22 cellular contexts compared by ENCODE assay signal in genomic region chr22:45340323-45340722, GRCh38. TPM values are rescaled to one million over a fixed set of nuclear protein-coding genes. Genes with fewer than 3 reads are reported as not detected.
"Had no signal": no experiment of that assay in that cellular context is flagged by ENCODE, and none has a peak within 500 bp of the region (broad histone marks: within the 10 kb centered on the region; RNA-seq: fewer than 3 reads in every experiment).

No MANE protein-coding gene starts in this region.

- H3K9me3 Mint-ChIP-seq: activated T-helper 1 cell treated with anti-CD3 and anti-CD28 coated beads, Interleukin-12 subunit alpha, Interleukin-12 subunit beta, Interleukin-2, Interleukin-4 antibody, amounts not matched to agents 30 ng/mL and 10 ng/mL and 1 ng/mL, durations not matched to agents 14 hours and 24 hours and 36 hours; immature natural killer cell; mesothelial cell of epicardium; natural killer cell treated with Interleukin-12 subunit alpha and Interleukin-12 subunit beta and Interleukin-15 and Interleukin-18, amount 100 ng/mL, for 72 hours; stimulated activated memory B cell treated with anti-CD40 and anti-IgM and Interleukin-4, amounts not matched to agents 10 μg/mL and 1 μg/mL and 100 μg/mL, for 72 hours had no signal

- ATAC-seq: esophagus mucosa; natural killer cell treated with Interleukin-12 subunit alpha and Interleukin-12 subunit beta and Interleukin-15 and Interleukin-18, amount 100 ng/mL, for 72 hours; stimulated activated memory B cell treated with anti-CD40 and anti-IgM and Interleukin-4, amounts not matched to agents 10 μg/mL and 1 μg/mL and 100 μg/mL, for 72 hours had no signal

- H3K27me3 Mint-ChIP-seq: natural killer cell treated with Interleukin-12 subunit alpha and Interleukin-12 subunit beta and Interleukin-15 and Interleukin-18, amount 100 ng/mL, for 72 hours; stimulated activated memory B cell treated with anti-CD40 and anti-IgM and Interleukin-4, amounts not matched to agents 10 μg/mL and 1 μg/mL and 100 μg/mL, for 72 hours had no signal

- DNase-seq: activated CD4-positive, alpha-beta T cell treated with anti-CD3 and anti-CD28 coated beads for 1 hour; activated gamma-delta T cell treated with Interleukin-2 at 50 U/mL for 16 hours; brain microvascular endothelial cell; caudate nucleus; dermis blood vessel endothelial cell; effector memory CD4-positive, alpha-beta T cell; foreskin melanocyte; glutamatergic neuron; immature natural killer cell; left ventricle myocardium inferior; ovary; stomach; transverse colon had no signal

- H3K27ac Mint-ChIP-seq: activated T-helper 1 cell treated with anti-CD3 and anti-CD28 coated beads, Interleukin-12 subunit alpha, Interleukin-12 subunit beta, Interleukin-2, Interleukin-4 antibody, amounts not matched to agents 30 ng/mL and 10 ng/mL and 1 ng/mL, durations not matched to agents 14 hours and 24 hours and 36 hours; mesothelial cell of epicardium; natural killer cell treated with Interleukin-12 subunit alpha and Interleukin-12 subunit beta and Interleukin-15 and Interleukin-18, amount 100 ng/mL, for 72 hours; stimulated activated memory B cell treated with anti-CD40 and anti-IgM and Interleukin-4, amounts not matched to agents 10 μg/mL and 1 μg/mL and 100 μg/mL, for 72 hours had no signal

- H3K4me3 Mint-ChIP-seq: activated T-helper 1 cell treated with anti-CD3 and anti-CD28 coated beads, Interleukin-12 subunit alpha, Interleukin-12 subunit beta, Interleukin-2, Interleukin-4 antibody, amounts not matched to agents 30 ng/mL and 10 ng/mL and 1 ng/mL, durations not matched to agents 14 hours and 24 hours and 36 hours; immature natural killer cell; mesothelial cell of epicardium; natural killer cell treated with Interleukin-12 subunit alpha and Interleukin-12 subunit beta and Interleukin-15 and Interleukin-18, amount 100 ng/mL, for 72 hours; stimulated activated memory B cell treated with anti-CD40 and anti-IgM and Interleukin-4, amounts not matched to agents 10 μg/mL and 1 μg/mL and 100 μg/mL, for 72 hours had no signal

- H3K4me1 Mint-ChIP-seq: stimulated activated memory B cell treated with anti-CD40 and anti-IgM and Interleukin-4, amounts not matched to agents 10 μg/mL and 1 μg/mL and 100 μg/mL, for 72 hours had no signal

RNA-seq across cellular contexts. Expression of gene UPK3A, which starts 55.6 kb away (rescaled TPM):
- total RNA-seq: activated T-helper 1 cell treated with anti-CD3 and anti-CD28 coated beads, Interleukin-12 subunit alpha, Interleukin-12 subunit beta, Interleukin-2, Interleukin-4 antibody, amounts not matched to agents 30 ng/mL and 10 ng/mL and 1 ng/mL, durations not matched to agents 14 hours and 24 hours and 36 hours; ascending aorta; dermis blood vessel endothelial cell; endothelial cell of umbilical vein; esophagus mucosa; left ventricle myocardium inferior; lung microvascular endothelial cell; natural killer cell treated with Interleukin-12 subunit alpha and Interleukin-12 subunit beta and Interleukin-15 and Interleukin-18, amount 100 ng/mL, for 72 hours; ovary; suprapubic skin had no signal
